In genomic region chr15:32838338-32838737, GRCh38 we compare ENCODE assay signal across 1 cellular context.
TF ChIP-seq lines count a peak whose summit lies in the region.

No MANE protein-coding gene starts in this region.

TF ChIP-seq in GM23338, 12 proteins besides CTCF, POLR2A, EP300 and RAD21 (continued from another document):
- TF ChIP-seq ZNF462 (CRISPR knock-in tag; IDR thresholded peaks at IDR 0.05) (no peak), CREB1 (CRISPR knock-in tag; IDR thresholded peaks at IDR 0.05; ENCODE audit: low read depth) (no peak), ETS1 (IDR thresholded peaks at IDR 0.05) (no peak), JUNB (IDR thresholded peaks at IDR 0.05; ENCODE audit: unreplicated experiment) (no peak), REST (IDR thresholded peaks at IDR 0.05; ENCODE audit: unreplicated experiment) (no peak), ZNF331 (CRISPR knock-in tag; IDR thresholded peaks at IDR 0.05; ENCODE audit: low read depth) (no peak)
